Comparison of ENCODE assay signal across 21 cellular contexts in the genomic region with DNA sequence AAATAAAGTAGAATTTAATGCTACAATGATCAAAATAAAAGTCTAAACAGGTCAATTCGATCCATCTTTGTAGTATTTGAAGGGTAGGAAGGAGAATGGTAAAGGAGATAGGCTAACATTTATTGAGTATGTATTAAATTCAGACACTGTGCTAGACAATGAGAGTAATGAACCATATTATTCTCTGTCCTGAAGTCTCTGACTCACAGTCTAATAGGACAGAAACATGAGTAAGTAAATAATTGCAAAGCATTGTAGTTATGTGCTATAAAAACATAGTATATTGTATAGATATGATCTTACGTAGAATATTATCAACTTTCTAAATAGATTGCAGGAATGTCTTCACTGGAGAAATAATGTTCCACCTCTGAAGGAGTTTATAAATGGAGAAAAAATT.
"Had no signal": no experiment of that assay in that cellular context is flagged by ENCODE, and none has a peak within 500 bp of the region (broad histone marks: within the 10 kb centered on the region; RNA-seq: fewer than 3 reads in every experiment).

No MANE protein-coding gene starts in this region.

- H3K9me3 ChIP-seq: esophagus muscularis mucosa, gastroesophageal sphincter, lower lobe of right lung, psoas muscle, sigmoid colon had no signal

- H3K4me2 ChIP-seq: neural progenitor cell had no signal

- H3K79me2 ChIP-seq: parathyroid adenoma had no signal

- H3K9ac ChIP-seq: neural progenitor cell, parathyroid adenoma had no signal

- H3K27ac ChIP-seq: epithelial cell of prostate, esophagus muscularis mucosa, left ventricle myocardium inferior, lower lobe of right lung, neural progenitor cell, parathyroid adenoma, psoas muscle, sigmoid colon, skin epidermis had no signal

- H3K36me3 ChIP-seq: esophagus muscularis mucosa, gastroesophageal sphincter, left ventricle myocardium inferior, lower lobe of right lung, neural progenitor cell, sigmoid colon had no signal

- DNase-seq: cortex of kidney; effector memory CD4-positive, alpha-beta T cell; foreskin fibroblast; glutamatergic neuron; left cardiac atrium; left ventricle myocardium inferior; lower lobe of right lung; midbrain; occipital lobe; psoas muscle; sigmoid colon; stimulated activated CD4-positive, alpha-beta T cell treated with anti-CD3 and anti-CD28 coated beads, Interleukin-12 subunit alpha, Interleukin-12 subunit beta, amount 100 ng/mL, for 4 hours; stimulated activated naive CD4-positive, alpha-beta T cell; trophoblast cell had no signal

- ATAC-seq: gastroesophageal sphincter; left cardiac atrium; lower lobe of right lung; natural killer cell treated with Interleukin-12 subunit alpha and Interleukin-12 subunit beta and Interleukin-15 and Interleukin-18, amount 100 ng/mL, for 72 hours; psoas muscle had no signal

- H3K4me1 ChIP-seq: left ventricle myocardium inferior, lower lobe of right lung, parathyroid adenoma, psoas muscle, sigmoid colon had no signal

- H3K4me3 ChIP-seq: esophagus muscularis mucosa, gastroesophageal sphincter, left ventricle myocardium inferior, lower lobe of right lung, neural progenitor cell, psoas muscle, sigmoid colon, skin epidermis had no signal

- H3K27me3 ChIP-seq: esophagus muscularis mucosa, gastroesophageal sphincter, neural progenitor cell, sigmoid colon had no signal
